ENCODE assay signal across 8 cellular contexts in genomic region chr3:3127432-3128010, GRCh38. TPM values are rescaled to one million over a fixed set of nuclear protein-coding genes. Genes with fewer than 3 reads are reported as not detected.
A peak's percentile ranks its signal among the peaks of the same experiment; 100 is the strongest.
DNase-seq lines count a peak whose midpoint lies in the region; ATAC-seq and TF ChIP-seq lines count a peak whose summit lies in the region.

No MANE protein-coding gene starts in this region.

- no peak for TF ChIP-seq CTCF in BJ (IDR thresholded peaks at IDR 0.05; ENCODE audit: insufficient read depth, low read depth, low read length)

- peaks cover 3% of the 10 kb centered on the region for H3K36me3 ChIP-seq in BJ (ENCODE audit: control insufficient read depth, insufficient read depth, low read length)

- H3K27ac ChIP-seq in angular gyrus (ENCODE audit: low read depth, low read length), result peak overlapping the region; percentile 73

- CTCF ChIA-PET in BJ (lab: Yijun Ruan, JAX), result no interaction called here

- H3K27me3 ChIP-seq in BJ (ENCODE audit: control insufficient read depth, insufficient read depth, low read length), result no peaks in the 10 kb centered on the region

- DNase-seq in BJ (ENCODE audit: low read depth) (no peak), RKO (ENCODE audit: low spot score) (peak; percentile 45), kidney tubule cell (ENCODE audit: low spot score) (peak; percentile 13), NCI-H1105 (lab: John Stamatoyannopoulos, UW) (no peak), iPS-NIHi11 (ENCODE audit: low spot score) (no peak)
- DNase-seq in stimulated activated effector memory CD8-positive, alpha-beta T cell treated with anti-CD3 and anti-CD28 coated beads, Interleukin-12 subunit alpha, Interleukin-12 subunit beta, amount 100 ng/mL, for 72 hours (ENCODE audit: low spot score in 2 of 2), result peak in 1 of 2 donors; percentile 78

- H3K36me3 Mint-ChIP-seq in stimulated activated effector memory CD8-positive, alpha-beta T cell treated with anti-CD3 and anti-CD28 coated beads, Interleukin-12 subunit alpha, Interleukin-12 subunit beta, amount 100 ng/mL, for 72 hours, result peaks cover 65% of the 10 kb centered on the region

- peaks cover 43% of the 10 kb centered on the region for H3K4me1 Mint-ChIP-seq in stimulated activated effector memory CD8-positive, alpha-beta T cell treated with anti-CD3 and anti-CD28 coated beads, Interleukin-12 subunit alpha, Interleukin-12 subunit beta, amount 100 ng/mL, for 72 hours

- POLR2A ChIA-PET in BJ (lab: Charles Lee), result no interaction called here

- peak; percentile 23 for ATAC-seq in GM21515 (IDR thresholded peaks at IDR 0.05; ENCODE audit: unreplicated experiment)
- peak; percentile 69 for ATAC-seq in stimulated activated effector memory CD8-positive, alpha-beta T cell treated with anti-CD3 and anti-CD28 coated beads, Interleukin-12 subunit alpha, Interleukin-12 subunit beta, amount 100 ng/mL, for 72 hours

- H3K27ac Mint-ChIP-seq in stimulated activated effector memory CD8-positive, alpha-beta T cell treated with anti-CD3 and anti-CD28 coated beads, Interleukin-12 subunit alpha, Interleukin-12 subunit beta, amount 100 ng/mL, for 72 hours, result peak overlapping the region; percentile 100

- H3K9me3 Mint-ChIP-seq in stimulated activated effector memory CD8-positive, alpha-beta T cell treated with anti-CD3 and anti-CD28 coated beads, Interleukin-12 subunit alpha, Interleukin-12 subunit beta, amount 100 ng/mL, for 72 hours, result no peaks in the 10 kb centered on the region

- H3K4me3 Mint-ChIP-seq in stimulated activated effector memory CD8-positive, alpha-beta T cell treated with anti-CD3 and anti-CD28 coated beads, Interleukin-12 subunit alpha, Interleukin-12 subunit beta, amount 100 ng/mL, for 72 hours, result peak overlapping the region; percentile 98

- peak overlapping the region; percentile 99 for H3K4me3 ChIP-seq in BJ (ENCODE audit: low read depth, low read length)

RNA-seq across cellular contexts. Expression of gene TRNT1, which starts 0.8 kb away (rescaled TPM):
- 5.2 and 9.7 TPM in 2 replicates for polyA plus RNA-seq in BJ (2011; rRNA removed)
- 10.6 and 15.2 TPM in 2 replicates for polyA minus RNA-seq in BJ (2011; rRNA and poly(A)+ RNA removed)

RNA-seq across cellular contexts. Expression of gene IL5RA, which starts 17.3 kb away (rescaled TPM):
- not detected in 2 replicates for polyA plus RNA-seq in BJ (2011; rRNA removed)
- not detected in 2 replicates for polyA minus RNA-seq in BJ (2011; rRNA and poly(A)+ RNA removed)

RNA-seq across cellular contexts. Expression of gene CRBN, which starts 52.0 kb away (rescaled TPM):
- polyA plus RNA-seq in BJ (2011; rRNA removed), result 15.7 and 34.9 TPM in 2 replicates
- polyA minus RNA-seq in BJ (2011; rRNA and poly(A)+ RNA removed), result 25.9 and 31.4 TPM in 2 replicates

Comparison
In these comparisons a context has a peak if more than half of its experiments do, and no peak if none do; other contexts are left out.
1. DNase-seq: peak in RKO (single experiment) and kidney tubule cell (single experiment); none in BJ (single experiment), NCI-H1105 (single experiment) and iPS-NIHi11 (single experiment).